In the genomic region with DNA sequence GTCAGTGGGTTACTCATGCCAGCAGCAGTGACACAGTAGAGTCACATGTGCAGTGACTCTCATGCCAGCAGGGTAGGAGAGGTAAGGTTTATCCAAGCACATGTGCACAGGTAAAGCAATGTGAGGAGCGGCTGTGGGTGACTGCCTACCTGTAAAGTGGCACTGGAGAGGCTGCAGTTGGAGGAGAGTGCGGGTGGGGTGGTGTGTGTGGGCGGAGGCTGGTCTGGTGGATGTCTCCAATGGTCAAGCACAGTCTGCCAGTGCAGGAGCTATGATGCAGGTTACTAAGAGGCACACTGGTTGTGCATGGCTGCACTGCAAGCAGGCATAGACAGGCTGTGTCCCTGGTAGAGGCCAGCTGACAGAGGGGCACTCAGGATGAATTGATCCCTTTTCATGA, we compare ENCODE assay signal across 25 cellular contexts.
DNase-seq lines count a peak whose midpoint lies in the region; ATAC-seq and TF ChIP-seq lines count a peak whose summit lies in the region.
"Had no signal": no experiment of that assay in that cellular context is flagged by ENCODE, and none has a peak within 500 bp of the region (broad histone marks: within the 10 kb centered on the region; RNA-seq: fewer than 3 reads in every experiment).

No MANE protein-coding gene starts in this region.

- no CpG with 5 or more reads among the region's 3 CpGs for WGBS in neuronal stem cell (ENCODE audit: extremely low coverage in 2 of 2, insufficient read length in 2 of 2, insufficient replicate concordance in 1 of 2), 2 donors
- WGBS in aorta, 2 donors = 96 to 98% methylated on average over 3 of the region's 3 CpGs

- H4K8ac ChIP-seq in neuronal stem cell (ENCODE audit: low read depth, low read length) = peak overlapping the region; percentile 45

- H3K36me3 ChIP-seq in neuronal stem cell (replicated peaks in 1 of 2; ENCODE audit: control insufficient read depth in 2 of 2, insufficient read depth in 2 of 2, low read length in 2 of 2) = no peaks in the 10 kb centered on the region
- H3K36me3 ChIP-seq in aorta (ENCODE audit: control insufficient read depth in 1 of 2, insufficient read depth in 2 of 2, low read length in 1 of 2) = no peaks in the 10 kb centered on the region
- H3K36me3 ChIP-seq: BLaER1 treated with 17β-estradiol and CSF1 and Interleukin-3, amounts not matched to agents 10 nM and 100 nM had no signal

- peaks cover 5% of the 10 kb centered on the region for H3K27me3 Mint-ChIP-seq in nephron progenitor cell (ENCODE audit: low read depth, poor library complexity)
- H3K27me3 Mint-ChIP-seq: B cell; CD4-positive, alpha-beta T cell had no signal

- intact Hi-C loops in Right ventricle myocardium inferior (cut with DNase I) = no loop called here
- intact Hi-C loops in Right ventricle myocardium superior (cut with DNase I) = no loop called here
- intact Hi-C loops in aorta (cut with DNase I) = no loop called here

- H3K4me1 ChIP-seq in neuronal stem cell (ENCODE audit: control insufficient read depth in 2 of 2, insufficient read depth in 1 of 2, low read depth in 1 of 2, low read length in 2 of 2) = no peaks in the 10 kb centered on the region
- no peaks in the 10 kb centered on the region for H3K4me1 ChIP-seq in aorta (ENCODE audit: control insufficient read depth in 1 of 2, insufficient read depth in 2 of 2, low read length in 2 of 2)
- H3K4me1 ChIP-seq: Caco-2 had no signal

- H3K27ac ChIP-seq in neuronal stem cell (replicated peaks; ENCODE audit: low read length) (no peak overlapping the region), aorta (ENCODE audit: low read depth in 1 of 2, low read length in 2 of 2) (no peak overlapping the region)
- H3K27ac ChIP-seq: 22Rv1; A549; BLaER1 treated with 17β-estradiol and CSF1 and Interleukin-3, amounts not matched to agents 10 nM and 100 nM; C4-2B had no signal

- H3K23ac ChIP-seq in neuronal stem cell (ENCODE audit: low read depth, low read length, poor library complexity) = no peak overlapping the region

- DNase-seq in Right ventricle myocardium inferior (ENCODE audit: missing footprints) (peak; percentile 53), Right ventricle myocardium superior (no peak), UCSD-AML1 (lab: John Stamatoyannopoulos, UW; ENCODE audit: unreplicated experiment) (peak; percentile 4), neuronal stem cell (ENCODE audit: low spot score) (no peak), aorta (no peak), cerebellar cortex (ENCODE audit: low spot score) (no peak), medulla oblongata (ENCODE audit: extremely low spot score) (no peak), nephron progenitor cell (no peak)
- DNase-seq: AML-193; Caco-2; CD4-positive, alpha-beta T cell; CD8-positive, alpha-beta T cell; DMS 273 treated with DMSO at 0.1 percent for 48 hours; DMS153; DMS53; DMS79; DND-41; EL; GDM1 had no signal

- H2AFZ ChIP-seq in neuronal stem cell (ENCODE audit: low read length) = no peak overlapping the region

- TF ChIP-seq CTCF in nephron progenitor cell (IDR thresholded peaks at IDR 0.05) = no peak

- no peak overlapping the region for H2BK12ac ChIP-seq in neuronal stem cell (ENCODE audit: low read length)

- no peaks in the 10 kb centered on the region for H3K9me3 Mint-ChIP-seq in nephron progenitor cell

- peak overlapping the region; percentile 11 for H3K18ac ChIP-seq in neuronal stem cell (ENCODE audit: low read length)

- no peak overlapping the region for H3K14ac ChIP-seq in neuronal stem cell (ENCODE audit: low read length)

- no peak overlapping the region for H2BK120ac ChIP-seq in neuronal stem cell (ENCODE audit: low read depth, low read length)

- no peaks in the 10 kb centered on the region for H3K36me3 Mint-ChIP-seq in nephron progenitor cell (ENCODE audit: low read depth)
- H3K36me3 Mint-ChIP-seq: CD8-positive, alpha-beta T cell had no signal

- H3K4me3 ChIP-seq in neuronal stem cell (ENCODE audit: low read length in 2 of 2) (no peak overlapping the region), aorta (ENCODE audit: low read length in 2 of 2) (no peak overlapping the region)
- H3K4me3 ChIP-seq: A549; BLaER1 treated with 17β-estradiol and CSF1 and Interleukin-3, amounts not matched to agents 10 nM and 100 nM; GM12878 had no signal

- no peaks in the 10 kb centered on the region for H3K4me1 Mint-ChIP-seq in nephron progenitor cell
- H3K4me1 Mint-ChIP-seq: B cell had no signal

- H2BK5ac ChIP-seq in neuronal stem cell (ENCODE audit: low read length) = no peak overlapping the region

- peak overlapping the region; percentile 3 for H2AK5ac ChIP-seq in neuronal stem cell (ENCODE audit: low read depth, low read length)

- H3K4me3 Mint-ChIP-seq in nephron progenitor cell = no peak overlapping the region
- H3K4me3 Mint-ChIP-seq: B cell; CD4-positive, alpha-beta T cell; CD8-positive, alpha-beta T cell had no signal

- H3K9ac ChIP-seq in neuronal stem cell (ENCODE audit: low read depth, low read length, poor library complexity) = no peak overlapping the region
- H3K9ac ChIP-seq: BLaER1 treated with 17β-estradiol and CSF1 and Interleukin-3, amounts not matched to agents 10 nM and 100 nM had no signal

- peak overlapping the region; percentile 10 for H2BK15ac ChIP-seq in neuronal stem cell (ENCODE audit: low read length)

- H3K4me2 ChIP-seq in neuronal stem cell (ENCODE audit: insufficient read depth, low read length, poor library complexity, severe bottlenecking) = no peak overlapping the region
- H3K4me2 ChIP-seq: A549; BLaER1 treated with 17β-estradiol and CSF1 and Interleukin-3, amounts not matched to agents 10 nM and 100 nM had no signal

- no peaks in the 10 kb centered on the region for H3K9me3 ChIP-seq in neuronal stem cell (replicated peaks in 1 of 2; ENCODE audit: control insufficient read depth in 2 of 2, insufficient read depth in 1 of 2, low read depth in 1 of 2, low read length in 2 of 2)
- no peaks in the 10 kb centered on the region for H3K9me3 ChIP-seq in aorta (ENCODE audit: control insufficient read depth, low read length)
- H3K9me3 ChIP-seq: Caco-2 had no signal

- no peak overlapping the region for H4K91ac ChIP-seq in neuronal stem cell (ENCODE audit: low read depth, low read length, poor library complexity)

- ATAC-seq in Right ventricle myocardium inferior (no peak), Right ventricle myocardium superior (ENCODE audit: poor library complexity) (no peak), aorta (ENCODE audit: low FRiP score) (peak; percentile 46)
- ATAC-seq: A549; CD8-positive, alpha-beta T cell; GM12878 had no signal

- no peak overlapping the region for H3K4ac ChIP-seq in neuronal stem cell (ENCODE audit: low read length)

- H3K79me1 ChIP-seq in neuronal stem cell (ENCODE audit: low read depth, low read length) = no peaks in the 10 kb centered on the region

- no peaks in the 10 kb centered on the region for H3K27me3 ChIP-seq in neuronal stem cell (ENCODE audit: control insufficient read depth in 3 of 3, insufficient read depth in 3 of 3, low read depth in 1 of 3, low read length in 3 of 3)
- no peaks in the 10 kb centered on the region for H3K27me3 ChIP-seq in aorta (ENCODE audit: control insufficient read depth in 1 of 2, insufficient read depth in 2 of 2, low read length in 1 of 2)
- H3K27me3 ChIP-seq: BLaER1 treated with 17β-estradiol and CSF1 and Interleukin-3, amounts not matched to agents 10 nM and 100 nM had no signal

- H3K27ac Mint-ChIP-seq in nephron progenitor cell = no peak overlapping the region
- H3K27ac Mint-ChIP-seq: B cell; CD4-positive, alpha-beta T cell; CD8-positive, alpha-beta T cell had no signal

Comparison
In these comparisons a context has a peak if more than half of its experiments do, and no peak if none do; other contexts are left out.
1. DNase-seq: peak in Right ventricle myocardium inferior (single experiment) and UCSD-AML1 (single experiment); none in Right ventricle myocardium superior (single experiment), neuronal stem cell (single experiment), aorta (0 of 2), cerebellar cortex (single experiment), medulla oblongata (single experiment) and nephron progenitor cell (single experiment).